Comparison of ENCODE assay signal across 19 cellular contexts in genomic region chr16:53123753-53124152, GRCh38.
DNase-seq lines count a peak whose midpoint lies in the region; ATAC-seq and TF ChIP-seq lines count a peak whose summit lies in the region.
"Had no signal": no experiment of that assay in that cellular context is flagged by ENCODE, and none has a peak within 500 bp of the region (broad histone marks: within the 10 kb centered on the region; RNA-seq: fewer than 3 reads in every experiment).

No MANE protein-coding gene starts in this region.

- H3K4me1 ChIP-seq in adipocyte (ENCODE audit: control insufficient read depth, insufficient read depth, low read length) (peaks cover 25% of the 10 kb centered on the region), smooth muscle cell (ENCODE audit: low read depth) (no peaks in the 10 kb centered on the region), HAP-1 (no peaks in the 10 kb centered on the region)
- H3K4me1 ChIP-seq: body of pancreas, colonic mucosa had no signal

- no peak for TF ChIP-seq CTCF in fibroblast of the aortic adventitia (IDR thresholded peaks at IDR 0.05; ENCODE audit: insufficient read depth, low read length)
- TF ChIP-seq CTCF in smooth muscle cell (IDR thresholded peaks at IDR 0.05; ENCODE audit: borderline replicate concordance, insufficient read depth, poor library complexity, severe bottlenecking): no peak

- peak overlapping the region; percentile 54 for H3K27ac ChIP-seq in smooth muscle cell (ENCODE audit: low read depth)
- H3K27ac ChIP-seq: body of pancreas, colonic mucosa, heart right ventricle had no signal

- no peak overlapping the region for H3K4me2 ChIP-seq in smooth muscle cell

- H3K9me3 ChIP-seq in adipocyte (ENCODE audit: control insufficient read depth, low read length): no peaks in the 10 kb centered on the region
- no peaks in the 10 kb centered on the region for H3K9me3 ChIP-seq in smooth muscle cell (replicated peaks; ENCODE audit: low read depth)
- H3K9me3 ChIP-seq in HAP-1: no peaks in the 10 kb centered on the region
- H3K9me3 ChIP-seq: body of pancreas, colonic mucosa, heart right ventricle had no signal

- H3K79me2 ChIP-seq in smooth muscle cell (ENCODE audit: low read depth): peaks cover 43% of the 10 kb centered on the region

- in situ Hi-C loops in HAP-1 (cut with MboI; ENCODE audit: low sequenced_read_pairs): no loop called here

- no peaks in the 10 kb centered on the region for H4K20me1 ChIP-seq in smooth muscle cell (ENCODE audit: low read depth)

- H3K27me3 ChIP-seq in adipocyte (replicated peaks; ENCODE audit: control insufficient read depth, insufficient read depth, low read length) (no peaks in the 10 kb centered on the region), smooth muscle cell (ENCODE audit: low read depth) (no peaks in the 10 kb centered on the region), HAP-1 (ENCODE audit: low read depth) (no peaks in the 10 kb centered on the region)
- H3K27me3 ChIP-seq: body of pancreas, colonic mucosa, heart right ventricle had no signal

- H3K9ac ChIP-seq in adipocyte (ENCODE audit: low read length) (no peak overlapping the region), smooth muscle cell (ENCODE audit: low read depth) (no peak overlapping the region)

- DNase-seq in GM03348 (ENCODE audit: low spot score) (peak; percentile 22), adipocyte (ENCODE audit: low read depth) (peak; percentile 72), fibroblast of the aortic adventitia (ENCODE audit: low read depth) (peak; percentile 84), smooth muscle cell (lab: John Stamatoyannopoulos, UW; ENCODE audit: unreplicated experiment) (no peak), NCI-H82 (lab: John Stamatoyannopoulos, UW) (no peak), HAP-1 (ENCODE audit: low spot score in 2 of 2) (no peak), NCI-H446 treated with DMSO at 0.1 percent for 48 hours (lab: John Stamatoyannopoulos, UW) (no peak)
- DNase-seq: activated CD4-positive, alpha-beta T cell treated with anti-CD3 and anti-CD28 coated beads for 36 hours; body of pancreas; CD4-positive, alpha-beta memory T cell; colonic mucosa; endodermal cell; heart right ventricle; NCI-H1417 treated with DMSO at 0.1 percent for 48 hours; NCI-H524 treated with DMSO at 0.1 percent for 48 hours; Right ventricle myocardium superior; T-cell had no signal

- H3K4me3 ChIP-seq in adipocyte (ENCODE audit: low read length): no peak overlapping the region
- no peak overlapping the region for H3K4me3 ChIP-seq in fibroblast of the aortic adventitia (ENCODE audit: low read depth, low read length)
- H3K4me3 ChIP-seq in smooth muscle cell: no peak overlapping the region
- H3K4me3 ChIP-seq in HAP-1: no peak overlapping the region
- H3K4me3 ChIP-seq: body of pancreas, colonic mucosa, heart right ventricle had no signal

- ATAC-seq in HG02623 (IDR thresholded peaks at IDR 0.05; ENCODE audit: unreplicated experiment): no peak
- ATAC-seq: activated CD4-positive, alpha-beta T cell treated with anti-CD3 and anti-CD28 coated beads for 36 hours; activated naive CD4-positive, alpha-beta T cell treated with anti-CD3 and anti-CD28 coated beads, Interleukin-2, amount 50 U/mL, for 72 hours; body of pancreas; heart right ventricle; T-cell had no signal

- no peaks in the 10 kb centered on the region for H3K36me3 ChIP-seq in adipocyte (ENCODE audit: control insufficient read depth, insufficient read depth, low read length, severe bottlenecking)
- no peaks in the 10 kb centered on the region for H3K36me3 ChIP-seq in smooth muscle cell (ENCODE audit: low read depth)
- no peaks in the 10 kb centered on the region for H3K36me3 ChIP-seq in HAP-1 (replicated peaks)
- H3K36me3 ChIP-seq: colonic mucosa had no signal

- WGBS in smooth muscle cell (ENCODE audit: low lambda C conversion rate): 42% methylated on average over 3 of the region's 3 CpGs

- H2AFZ ChIP-seq in smooth muscle cell (ENCODE audit: low read depth): no peak overlapping the region

- H3F3A ChIP-seq in smooth muscle cell (ENCODE audit: low read depth): peaks cover 25% of the 10 kb centered on the region

Comparison
In these comparisons a context has a peak if more than half of its experiments do, and no peak if none do; other contexts are left out.
1. DNase-seq: peak in GM03348 (single experiment), adipocyte (single experiment) and fibroblast of the aortic adventitia (single experiment); none in smooth muscle cell (single experiment), NCI-H82 (single experiment), HAP-1 (0 of 2) and NCI-H446 treated with DMSO at 0.1 percent for 48 hours (single experiment).